In the genomic region with DNA sequence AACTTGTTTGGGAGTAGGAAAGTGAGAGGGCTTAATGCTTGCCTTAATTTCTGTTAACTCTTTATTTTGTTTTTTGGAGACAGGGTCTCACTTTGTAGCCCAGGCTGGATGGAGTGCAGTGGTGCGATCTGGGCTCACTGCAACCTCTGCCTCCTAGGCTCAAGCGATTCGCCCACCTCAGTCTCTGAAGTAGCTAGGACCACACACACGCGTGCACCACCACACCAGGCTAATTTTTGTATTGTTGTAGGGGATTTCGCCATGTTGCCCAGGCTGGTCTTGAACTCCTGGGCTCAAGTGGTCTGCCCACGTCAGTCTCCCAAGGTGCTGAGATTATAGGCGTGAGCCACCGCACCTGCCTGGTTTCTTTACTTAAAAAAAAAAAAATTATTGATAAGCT, we compare ENCODE assay signal across 1 cellular context.
TF ChIP-seq lines count a peak whose summit lies in the region.

No MANE protein-coding gene starts in this region.

TF ChIP-seq in K562, 482 proteins besides CTCF, POLR2A, EP300 and RAD21 (continued from another document):
- TF ChIP-seq, protein P1, sequence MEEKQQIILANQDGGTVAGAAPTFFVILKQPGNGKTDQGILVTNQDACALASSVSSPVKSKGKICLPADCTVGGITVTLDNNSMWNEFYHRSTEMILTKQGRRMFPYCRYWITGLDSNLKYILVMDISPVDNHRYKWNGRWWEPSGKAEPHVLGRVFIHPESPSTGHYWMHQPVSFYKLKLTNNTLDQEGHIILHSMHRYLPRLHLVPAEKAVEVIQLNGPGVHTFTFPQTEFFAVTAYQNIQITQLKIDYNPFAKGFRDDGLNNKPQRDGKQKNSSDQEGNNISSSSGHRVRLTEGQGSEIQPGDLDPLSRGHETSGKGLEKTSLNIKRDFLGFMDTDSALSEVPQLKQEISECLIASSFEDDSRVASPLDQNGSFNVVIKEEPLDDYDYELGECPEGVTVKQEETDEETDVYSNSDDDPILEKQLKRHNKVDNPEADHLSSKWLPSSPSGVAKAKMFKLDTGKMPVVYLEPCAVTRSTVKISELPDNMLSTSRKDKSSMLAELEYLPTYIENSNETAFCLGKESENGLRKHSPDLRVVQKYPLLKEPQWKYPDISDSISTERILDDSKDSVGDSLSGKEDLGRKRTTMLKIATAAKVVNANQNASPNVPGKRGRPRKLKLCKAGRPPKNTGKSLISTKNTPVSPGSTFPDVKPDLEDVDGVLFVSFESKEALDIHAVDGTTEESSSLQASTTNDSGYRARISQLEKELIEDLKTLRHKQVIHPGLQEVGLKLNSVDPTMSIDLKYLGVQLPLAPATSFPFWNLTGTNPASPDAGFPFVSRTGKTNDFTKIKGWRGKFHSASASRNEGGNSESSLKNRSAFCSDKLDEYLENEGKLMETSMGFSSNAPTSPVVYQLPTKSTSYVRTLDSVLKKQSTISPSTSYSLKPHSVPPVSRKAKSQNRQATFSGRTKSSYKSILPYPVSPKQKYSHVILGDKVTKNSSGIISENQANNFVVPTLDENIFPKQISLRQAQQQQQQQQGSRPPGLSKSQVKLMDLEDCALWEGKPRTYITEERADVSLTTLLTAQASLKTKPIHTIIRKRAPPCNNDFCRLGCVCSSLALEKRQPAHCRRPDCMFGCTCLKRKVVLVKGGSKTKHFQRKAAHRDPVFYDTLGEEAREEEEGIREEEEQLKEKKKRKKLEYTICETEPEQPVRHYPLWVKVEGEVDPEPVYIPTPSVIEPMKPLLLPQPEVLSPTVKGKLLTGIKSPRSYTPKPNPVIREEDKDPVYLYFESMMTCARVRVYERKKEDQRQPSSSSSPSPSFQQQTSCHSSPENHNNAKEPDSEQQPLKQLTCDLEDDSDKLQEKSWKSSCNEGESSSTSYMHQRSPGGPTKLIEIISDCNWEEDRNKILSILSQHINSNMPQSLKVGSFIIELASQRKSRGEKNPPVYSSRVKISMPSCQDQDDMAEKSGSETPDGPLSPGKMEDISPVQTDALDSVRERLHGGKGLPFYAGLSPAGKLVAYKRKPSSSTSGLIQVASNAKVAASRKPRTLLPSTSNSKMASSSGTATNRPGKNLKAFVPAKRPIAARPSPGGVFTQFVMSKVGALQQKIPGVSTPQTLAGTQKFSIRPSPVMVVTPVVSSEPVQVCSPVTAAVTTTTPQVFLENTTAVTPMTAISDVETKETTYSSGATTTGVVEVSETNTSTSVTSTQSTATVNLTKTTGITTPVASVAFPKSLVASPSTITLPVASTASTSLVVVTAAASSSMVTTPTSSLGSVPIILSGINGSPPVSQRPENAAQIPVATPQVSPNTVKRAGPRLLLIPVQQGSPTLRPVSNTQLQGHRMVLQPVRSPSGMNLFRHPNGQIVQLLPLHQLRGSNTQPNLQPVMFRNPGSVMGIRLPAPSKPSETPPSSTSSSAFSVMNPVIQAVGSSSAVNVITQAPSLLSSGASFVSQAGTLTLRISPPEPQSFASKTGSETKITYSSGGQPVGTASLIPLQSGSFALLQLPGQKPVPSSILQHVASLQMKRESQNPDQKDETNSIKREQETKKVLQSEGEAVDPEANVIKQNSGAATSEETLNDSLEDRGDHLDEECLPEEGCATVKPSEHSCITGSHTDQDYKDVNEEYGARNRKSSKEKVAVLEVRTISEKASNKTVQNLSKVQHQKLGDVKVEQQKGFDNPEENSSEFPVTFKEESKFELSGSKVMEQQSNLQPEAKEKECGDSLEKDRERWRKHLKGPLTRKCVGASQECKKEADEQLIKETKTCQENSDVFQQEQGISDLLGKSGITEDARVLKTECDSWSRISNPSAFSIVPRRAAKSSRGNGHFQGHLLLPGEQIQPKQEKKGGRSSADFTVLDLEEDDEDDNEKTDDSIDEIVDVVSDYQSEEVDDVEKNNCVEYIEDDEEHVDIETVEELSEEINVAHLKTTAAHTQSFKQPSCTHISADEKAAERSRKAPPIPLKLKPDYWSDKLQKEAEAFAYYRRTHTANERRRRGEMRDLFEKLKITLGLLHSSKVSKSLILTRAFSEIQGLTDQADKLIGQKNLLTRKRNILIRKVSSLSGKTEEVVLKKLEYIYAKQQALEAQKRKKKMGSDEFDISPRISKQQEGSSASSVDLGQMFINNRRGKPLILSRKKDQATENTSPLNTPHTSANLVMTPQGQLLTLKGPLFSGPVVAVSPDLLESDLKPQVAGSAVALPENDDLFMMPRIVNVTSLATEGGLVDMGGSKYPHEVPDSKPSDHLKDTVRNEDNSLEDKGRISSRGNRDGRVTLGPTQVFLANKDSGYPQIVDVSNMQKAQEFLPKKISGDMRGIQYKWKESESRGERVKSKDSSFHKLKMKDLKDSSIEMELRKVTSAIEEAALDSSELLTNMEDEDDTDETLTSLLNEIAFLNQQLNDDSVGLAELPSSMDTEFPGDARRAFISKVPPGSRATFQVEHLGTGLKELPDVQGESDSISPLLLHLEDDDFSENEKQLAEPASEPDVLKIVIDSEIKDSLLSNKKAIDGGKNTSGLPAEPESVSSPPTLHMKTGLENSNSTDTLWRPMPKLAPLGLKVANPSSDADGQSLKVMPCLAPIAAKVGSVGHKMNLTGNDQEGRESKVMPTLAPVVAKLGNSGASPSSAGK (IDR thresholded peaks at IDR 0.05): no peak
- TF ChIP-seq CREBBP (IDR thresholded peaks at IDR 0.05; ENCODE audit: low read depth, low read length) (no peak), SMARCE1 (IDR thresholded peaks at IDR 0.05) (no peak), PPARD (CRISPR knock-in tag; IDR thresholded peaks at IDR 0.05) (no peak), RFX5 (IDR thresholded peaks at IDR 0.05; ENCODE audit: low read depth, low read length) (no peak), MEF2D (tag; conservative IDR thresholded peaks at IDR 0.05; ENCODE audit: low read depth) (no peak), TGIF2 (CRISPR knock-in tag; IDR thresholded peaks at IDR 0.05) (no peak), GTF2A2 (tag; IDR thresholded peaks at IDR 0.05) (no peak), POLR3A (IDR thresholded peaks at IDR 0.05; ENCODE audit: borderline replicate concordance, extremely low read depth, insufficient read depth, insufficient read length) (no peak), EHMT2 (IDR thresholded peaks at IDR 0.05) (no peak), FIP1L1 (IDR thresholded peaks at IDR 0.05; ENCODE audit: low read depth, low read length, poor library complexity, severe bottlenecking) (no peak), POLR2G (IDR thresholded peaks at IDR 0.05; ENCODE audit: low read depth, low read length) (no peak), HDAC1 (IDR thresholded peaks at IDR 0.05) (no peak)
- TF ChIP-seq, protein P2, sequence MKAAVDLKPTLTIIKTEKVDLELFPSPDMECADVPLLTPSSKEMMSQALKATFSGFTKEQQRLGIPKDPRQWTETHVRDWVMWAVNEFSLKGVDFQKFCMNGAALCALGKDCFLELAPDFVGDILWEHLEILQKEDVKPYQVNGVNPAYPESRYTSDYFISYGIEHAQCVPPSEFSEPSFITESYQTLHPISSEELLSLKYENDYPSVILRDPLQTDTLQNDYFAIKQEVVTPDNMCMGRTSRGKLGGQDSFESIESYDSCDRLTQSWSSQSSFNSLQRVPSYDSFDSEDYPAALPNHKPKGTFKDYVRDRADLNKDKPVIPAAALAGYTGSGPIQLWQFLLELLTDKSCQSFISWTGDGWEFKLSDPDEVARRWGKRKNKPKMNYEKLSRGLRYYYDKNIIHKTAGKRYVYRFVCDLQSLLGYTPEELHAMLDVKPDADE (conservative IDR thresholded peaks at IDR 0.05; ENCODE audit: control insufficient read depth, low read depth, low read length): no peak
- TF ChIP-seq, protein P3, sequence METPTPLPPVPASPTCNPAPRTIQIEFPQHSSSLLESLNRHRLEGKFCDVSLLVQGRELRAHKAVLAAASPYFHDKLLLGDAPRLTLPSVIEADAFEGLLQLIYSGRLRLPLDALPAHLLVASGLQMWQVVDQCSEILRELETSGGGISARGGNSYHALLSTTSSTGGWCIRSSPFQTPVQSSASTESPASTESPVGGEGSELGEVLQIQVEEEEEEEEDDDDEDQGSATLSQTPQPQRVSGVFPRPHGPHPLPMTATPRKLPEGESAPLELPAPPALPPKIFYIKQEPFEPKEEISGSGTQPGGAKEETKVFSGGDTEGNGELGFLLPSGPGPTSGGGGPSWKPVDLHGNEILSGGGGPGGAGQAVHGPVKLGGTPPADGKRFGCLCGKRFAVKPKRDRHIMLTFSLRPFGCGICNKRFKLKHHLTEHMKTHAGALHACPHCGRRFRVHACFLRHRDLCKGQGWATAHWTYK (CRISPR knock-in tag; IDR thresholded peaks at IDR 0.05): no peak
